2 cellular contexts compared by ENCODE assay signal in genomic region chr2:25230128-25230527, GRCh38.
TF ChIP-seq lines count a peak whose summit lies in the region.

No MANE protein-coding gene starts in this region.

TF ChIP-seq in GM23338, 12 proteins besides CTCF, POLR2A, EP300 and RAD21:
- TF ChIP-seq REST (IDR thresholded peaks at IDR 0.05; ENCODE audit: unreplicated experiment) (no peak), ZNF114 (CRISPR knock-in tag; IDR thresholded peaks at IDR 0.05) (no peak), EZH2 (IDR thresholded peaks at IDR 0.05; ENCODE audit: low read depth, unreplicated experiment) (no peak)

TF ChIP-seq in SK-N-SH, 30 proteins besides CTCF, POLR2A, EP300 and RAD21 (continued from another document):
- TF ChIP-seq REST (IDR thresholded peaks at IDR 0.05; ENCODE audit: low read depth, low read length) (no peak), MAX (IDR thresholded peaks at IDR 0.05; ENCODE audit: low read depth) (no peak), ELF1 (IDR thresholded peaks at IDR 0.05) (no peak), USF1 (IDR thresholded peaks at IDR 0.05; ENCODE audit: borderline replicate concordance, low read depth) (no peak), NFIC (IDR thresholded peaks at IDR 0.05; ENCODE audit: borderline replicate concordance) (no peak), SIN3A (IDR thresholded peaks at IDR 0.05; ENCODE audit: borderline replicate concordance, low read depth, low read length) (no peak), FOXJ3 (CRISPR knock-in tag; IDR thresholded peaks at IDR 0.05) (no peak), TEAD4 (IDR thresholded peaks at IDR 0.05; ENCODE audit: borderline replicate concordance, insufficient read depth) (no peak), RFX5 (IDR thresholded peaks at IDR 0.05; ENCODE audit: low read length) (no peak), FOSL2 (IDR thresholded peaks at IDR 0.05; ENCODE audit: borderline replicate concordance, low read depth) (no peak), RXRA (IDR thresholded peaks at IDR 0.05; ENCODE audit: borderline replicate concordance, low read depth) (no peak), EZH2phosphoT487 (IDR thresholded peaks at IDR 0.05; ENCODE audit: borderline replicate concordance, low read depth) (no peak), IRF3 (IDR thresholded peaks at IDR 0.05; ENCODE audit: low read depth, low read length) (no peak), NRF1 (IDR thresholded peaks at IDR 0.05; ENCODE audit: low read depth, low read length) (no peak), FOXM1 (IDR thresholded peaks at IDR 0.05; ENCODE audit: low read depth) (no peak), RCOR1 (IDR thresholded peaks at IDR 0.05; ENCODE audit: low read length) (no peak), USF2 (IDR thresholded peaks at IDR 0.05; ENCODE audit: borderline replicate concordance, low read depth, low read length) (no peak), POLR2AphosphoS5 (IDR thresholded peaks at IDR 0.05; ENCODE audit: low read depth, low read length) (no peak)
